Comparison of ENCODE assay signal across 11 cellular contexts in genomic region chr12:6462234-6462995, GRCh38. TPM values are rescaled to one million over a fixed set of nuclear protein-coding genes. Genes with fewer than 3 reads are reported as not detected.
DNase-seq lines count a peak whose midpoint lies in the region; ATAC-seq and TF ChIP-seq lines count a peak whose summit lies in the region.
"Had no signal": no experiment of that assay in that cellular context is flagged by ENCODE, and none has a peak within 500 bp of the region (broad histone marks: within the 10 kb centered on the region; RNA-seq: fewer than 3 reads in every experiment).

No MANE protein-coding gene starts in this region.

- H3K9me2 ChIP-seq in DOHH2 (replicated peaks; ENCODE audit: control insufficient read depth, low read length) (no peaks in the 10 kb centered on the region), PC-9 (ENCODE audit: insufficient read depth) (no peaks in the 10 kb centered on the region)

- H3K9me3 Mint-ChIP-seq in IgD-negative memory B cell (no peaks in the 10 kb centered on the region), osteocyte (ENCODE audit: unreplicated experiment) (no peaks in the 10 kb centered on the region)
- H3K9me3 Mint-ChIP-seq in activated naive CD8-positive, alpha-beta T cell treated with anti-CD3 and anti-CD28 coated beads, Interleukin-2, amount 50 U/mL, for 24 hours, result no peaks in the 10 kb centered on the region

- POLR2A ChIA-PET in PC-9 (lab: Charles Lee; ENCODE audit: unreplicated experiment), result interaction anchor here (0.7 kb wide), 2 partner anchors 70 to 126 kb away, joined by 3 to 5 read pairs; no protein-coding TSS in a partner anchor

- no peaks in the 10 kb centered on the region for H3K9me3 ChIP-seq in DOHH2 (ENCODE audit: control insufficient read depth, insufficient read depth, low read length)
- H3K9me3 ChIP-seq in PC-9 (ENCODE audit: insufficient read depth, low read depth), result no peaks in the 10 kb centered on the region

- H3K27me3 ChIP-seq in DOHH2 (ENCODE audit: control insufficient read depth, low read length) (no peaks in the 10 kb centered on the region), PC-9 (ENCODE audit: insufficient read depth, low read depth) (no peaks in the 10 kb centered on the region)

- H3K4me2 ChIP-seq in DOHH2 (ENCODE audit: low read length), result peak overlapping the region; percentile 68
- H3K4me2 ChIP-seq in PC-9, result no peak overlapping the region

- ATAC-seq in activated naive CD8-positive, alpha-beta T cell treated with anti-CD3 and anti-CD28 coated beads, Interleukin-2, amount 50 U/mL, for 24 hours, result peak; percentile 60
- no peak for ATAC-seq in GM21619 (IDR thresholded peaks at IDR 0.05; ENCODE audit: unreplicated experiment)

- BruUV-seq in PC-9 (replicated peaks; lab: Mats Ljungman, UMichigan), result no TSS peak

- H3K79me2 ChIP-seq in DOHH2 (ENCODE audit: control insufficient read depth, low read length) (peaks cover 41% of the 10 kb centered on the region), PC-9 (ENCODE audit: low read depth) (no peaks in the 10 kb centered on the region)

- H3K4me1 Mint-ChIP-seq in IgD-negative memory B cell (peaks cover 48 to 79% (median 64%) of the 10 kb centered on the region in 3 donors), osteocyte (ENCODE audit: unreplicated experiment) (peaks cover 2% of the 10 kb centered on the region)
- H3K4me1 Mint-ChIP-seq in activated naive CD8-positive, alpha-beta T cell treated with anti-CD3 and anti-CD28 coated beads, Interleukin-2, amount 50 U/mL, for 24 hours, result peaks cover 94% of the 10 kb centered on the region

- intact Hi-C loops in PC-9 (cut with micrococcal nuclease; ENCODE audit: unreplicated experiment), result no loop called here

- H4K20me1 ChIP-seq in DOHH2 (ENCODE audit: control insufficient read depth, insufficient read depth, low read depth, low read length) (no peaks in the 10 kb centered on the region), PC-9 (ENCODE audit: insufficient read depth) (no peaks in the 10 kb centered on the region)

- H3K27me3 Mint-ChIP-seq in IgD-negative memory B cell, result no peaks in the 10 kb centered on the region
- no peaks in the 10 kb centered on the region for H3K27me3 Mint-ChIP-seq in activated naive CD8-positive, alpha-beta T cell treated with anti-CD3 and anti-CD28 coated beads, Interleukin-2, amount 50 U/mL, for 24 hours
- no peaks in the 10 kb centered on the region for H3K27me3 Mint-ChIP-seq in osteocyte (ENCODE audit: unreplicated experiment)

- H3K36me3 ChIP-seq in DOHH2 (ENCODE audit: control insufficient read depth, low read length), result peaks cover 91% of the 10 kb centered on the region
- no peaks in the 10 kb centered on the region for H3K36me3 ChIP-seq in PC-9 (ENCODE audit: low read depth)

- H3K27ac ChIP-seq in DOHH2 (ENCODE audit: low read depth, low read length) (peak overlapping the region; percentile 76), PC-9 (no peak overlapping the region)
- H3K27ac ChIP-seq: RWPE1 had no signal

- H3K27ac Mint-ChIP-seq in IgD-negative memory B cell (peak overlapping the region; percentile 85 to 99 (median 98)), osteocyte (ENCODE audit: unreplicated experiment) (peak overlapping the region; percentile 48)
- peak overlapping the region; percentile 100 for H3K27ac Mint-ChIP-seq in activated naive CD8-positive, alpha-beta T cell treated with anti-CD3 and anti-CD28 coated beads, Interleukin-2, amount 50 U/mL, for 24 hours

- H3K4me1 ChIP-seq in DOHH2 (ENCODE audit: control insufficient read depth, low read length) (peaks cover 70% of the 10 kb centered on the region), PC-9 (replicated peaks; ENCODE audit: insufficient read depth) (no peaks in the 10 kb centered on the region)

- peak overlapping the region in 3 of 4 donors; percentile 70 to 85 (median 77) for H3K4me3 Mint-ChIP-seq in IgD-negative memory B cell
- peak overlapping the region; percentile 83 for H3K4me3 Mint-ChIP-seq in activated naive CD8-positive, alpha-beta T cell treated with anti-CD3 and anti-CD28 coated beads, Interleukin-2, amount 50 U/mL, for 24 hours
- H3K4me3 Mint-ChIP-seq in osteocyte (ENCODE audit: unreplicated experiment), result no peak overlapping the region

- DNase-seq in activated naive CD8-positive, alpha-beta T cell treated with anti-CD3 and anti-CD28 coated beads, Interleukin-2, amount 50 U/mL, for 24 hours, result no peak
- DNase-seq in osteocyte (ENCODE audit: extremely low spot score, unreplicated experiment) (no peak), NCI-H345 (lab: John Stamatoyannopoulos, UW) (no peak), PC-9 (no peak), NK-92 (lab: John Stamatoyannopoulos, UW; ENCODE audit: unreplicated experiment) (no peak)
- DNase-seq: NCI-H1105 treated with DMSO at 0.1 percent for 48 hours had no signal

- TF ChIP-seq CTCF in DOHH2 (IDR thresholded peaks at IDR 0.05; ENCODE audit: low read depth, low read length, poor library complexity, severe bottlenecking) (no peak), osteocyte (IDR thresholded peaks at IDR 0.05) (no peak), PC-9 (conservative IDR thresholded peaks at IDR 0.05) (no peak)

- CTCF ChIA-PET in PC-9 (lab: Charles Lee), result no interaction called here

- H2AFZ ChIP-seq in PC-9, result no peak overlapping the region

- H3K4me3 ChIP-seq in DOHH2 (ENCODE audit: low read length), result peak overlapping the region; percentile 50
- H3K4me3 ChIP-seq in PC-9, result no peak overlapping the region

- H3F3A ChIP-seq in DOHH2 (ENCODE audit: control insufficient read depth, insufficient read depth) (peaks cover 22% of the 10 kb centered on the region), PC-9 (ENCODE audit: insufficient read depth, low read depth) (no peaks in the 10 kb centered on the region; the same call in 1 of the 2 replicates)

- H3K36me3 Mint-ChIP-seq in IgD-negative memory B cell, result peaks cover 18% of the 10 kb centered on the region
- H3K36me3 Mint-ChIP-seq in activated naive CD8-positive, alpha-beta T cell treated with anti-CD3 and anti-CD28 coated beads, Interleukin-2, amount 50 U/mL, for 24 hours (ENCODE audit: low read depth), result peaks cover 90% of the 10 kb centered on the region
- H3K36me3 Mint-ChIP-seq in osteocyte (ENCODE audit: unreplicated experiment), result peaks cover 15% of the 10 kb centered on the region

RNA-seq across cellular contexts. Expression of gene VAMP1, which starts 8.1 kb away (rescaled TPM):
- polyA plus RNA-seq in IgD-negative memory B cell, result 8.1 TPM
- total RNA-seq in osteocyte (6.9 and 9.1 TPM in 2 replicates), PC-9 (2021) (7.7 and 9.1 TPM in 2 replicates)

RNA-seq across cellular contexts. Expression of gene TAPBPL, which starts 10.6 kb away (rescaled TPM):
- 125 TPM for polyA plus RNA-seq in IgD-negative memory B cell
- total RNA-seq in osteocyte (13.1 and 17.0 TPM in 2 replicates), PC-9 (2021) (26.0 and 27.8 TPM in 2 replicates)

RNA-seq across cellular contexts. Expression of gene CD27, which starts 17.7 kb away (rescaled TPM):
- 264 TPM for polyA plus RNA-seq in IgD-negative memory B cell
- total RNA-seq in osteocyte (not detected in 2 replicates), PC-9 (2021) (not detected in 2 replicates)
- total RNA-seq: epithelial cell of proximal tubule had no signal

RNA-seq across cellular contexts. Expression of gene MRPL51, which starts 30.6 kb away (rescaled TPM):
- 165 TPM for polyA plus RNA-seq in IgD-negative memory B cell
- total RNA-seq in osteocyte, result 172 TPM in 2 replicates
- total RNA-seq in PC-9 (2021), result 432 and 456 TPM in 2 replicates

RNA-seq across cellular contexts. Expression of gene NCAPD2, which starts 31.5 kb away (rescaled TPM):
- 21.1 TPM for polyA plus RNA-seq in IgD-negative memory B cell
- 36.4 and 36.9 TPM in 2 replicates for total RNA-seq in osteocyte
- total RNA-seq in PC-9 (2021), result 220 and 266 TPM in 2 replicates

Comparison
In these comparisons a context has a peak if more than half of its experiments do, and no peak if none do; other contexts are left out.
1. H3K27ac Mint-ChIP-seq: peak in every context shown above with its lines; median percentile 100 in activated naive CD8-positive, alpha-beta T cell treated with anti-CD3 and anti-CD28 coated beads, Interleukin-2, amount 50 U/mL, for 24 hours; 98 in IgD-negative memory B cell; 48 in osteocyte.